10 cellular contexts compared by ENCODE assay signal in genomic region chr16:57372372-57373116, GRCh38. TPM values are rescaled to one million over a fixed set of nuclear protein-coding genes. Genes with fewer than 3 reads are reported as not detected.
A peak's percentile ranks its signal among the peaks of the same experiment; 100 is the strongest.
DNase-seq lines count a peak whose midpoint lies in the region; ATAC-seq and TF ChIP-seq lines count a peak whose summit lies in the region.
"Had no signal": no experiment of that assay in that cellular context is flagged by ENCODE, and none has a peak within 500 bp of the region (broad histone marks: within the 10 kb centered on the region; RNA-seq: fewer than 3 reads in every experiment).

Gene CX3CL1 (plus strand): TSS chr16:57372490. CDS start chr16:57372569, 79 bp downstream.

- DNase-seq in HFFc6 (peak; percentile 21), iPS-NIHi7 (ENCODE audit: extremely low spot score) (peak; percentile 93), immature natural killer cell (no peak)

- H3K9me3 ChIP-seq in skeletal muscle satellite cell (replicated peaks; ENCODE audit: low read length) = no peaks in the 10 kb centered on the region

- H3K27me3 Mint-ChIP-seq in HFFc6 (ENCODE audit: insufficient read depth) (peaks cover 44% of the 10 kb centered on the region), brain (peaks cover 3% of the 10 kb centered on the region), immature natural killer cell (ENCODE audit: low read depth in 3 of 3) (peaks cover 0 to 4% (median 2%) of the 10 kb centered on the region in 3 donors)

- no peak within 1 kb of the TSS for H3K4me3 ChIP-seq in skeletal muscle satellite cell (ENCODE audit: low read length)

- H3K27ac Mint-ChIP-seq in HFFc6 = no peak within 1 kb of the TSS
- peak within 1 kb of the TSS; percentile 84 to 95 (median 87) for H3K27ac Mint-ChIP-seq in brain
- no peak within 1 kb of the TSS for H3K27ac Mint-ChIP-seq in immature natural killer cell
- H3K27ac Mint-ChIP-seq: IgD-negative memory B cell had no signal

- peak within 1 kb of the TSS; percentile 56 for H3K4me2 ChIP-seq in skeletal muscle satellite cell (ENCODE audit: low read length)

- peaks cover 9% of the 10 kb centered on the region for H3K4me1 ChIP-seq in skeletal muscle satellite cell (ENCODE audit: control insufficient read depth, insufficient read depth, low read length)

- H3K4me1 Mint-ChIP-seq in HFFc6 (ENCODE audit: low read depth) = peaks cover 4% of the 10 kb centered on the region
- peaks cover 60% of the 10 kb centered on the region for H3K4me1 Mint-ChIP-seq in brain
- H3K4me1 Mint-ChIP-seq in immature natural killer cell = no peaks in the 10 kb centered on the region

- ATAC-seq in HG03175 (IDR thresholded peaks at IDR 0.05; ENCODE audit: unreplicated experiment) = no peak
- ATAC-seq in HG02571 (IDR thresholded peaks at IDR 0.05; ENCODE audit: unreplicated experiment) = no peak
- no peak for ATAC-seq in GM21723 (IDR thresholded peaks at IDR 0.05; ENCODE audit: unreplicated experiment)

- no peak for TF ChIP-seq CTCF in HFFc6 (IDR thresholded peaks at IDR 0.05)
- TF ChIP-seq CTCF in brain (conservative IDR thresholded peaks at IDR 0.05) = peak in 1 of 2 experiments; percentile 56

- H3K36me3 Mint-ChIP-seq in HFFc6 (ENCODE audit: low read depth) = no peaks in the 10 kb centered on the region
- no peaks in the 10 kb centered on the region for H3K36me3 Mint-ChIP-seq in brain
- H3K36me3 Mint-ChIP-seq in immature natural killer cell = no peaks in the 10 kb centered on the region

- H3K36me3 ChIP-seq in skeletal muscle satellite cell (ENCODE audit: insufficient read depth, low read length) = no peaks in the 10 kb centered on the region

- peaks cover 64% of the 10 kb centered on the region for H3K27me3 ChIP-seq in skeletal muscle satellite cell (ENCODE audit: control insufficient read depth, insufficient read depth, low read length)

- H3K4me3 Mint-ChIP-seq in HFFc6 (no peak within 1 kb of the TSS), brain (peak within 1 kb of the TSS; percentile 80 to 85 (median 83)), immature natural killer cell (no peak within 1 kb of the TSS)
- H3K4me3 Mint-ChIP-seq: IgD-negative memory B cell had no signal

- H3K9ac ChIP-seq in skeletal muscle satellite cell (ENCODE audit: low read depth, low read length) = no peak within 1 kb of the TSS

- H3K9me3 Mint-ChIP-seq in HFFc6 (no peaks in the 10 kb centered on the region), brain (peaks cover 0 to 1% (median 0%) of the 10 kb centered on the region in 5 experiments), immature natural killer cell (no peaks in the 10 kb centered on the region)
- H3K9me3 Mint-ChIP-seq: IgD-negative memory B cell had no signal

RNA-seq across cellular contexts. Expression of gene CX3CL1, which starts in this region (rescaled TPM):
- not detected for total RNA-seq in HFFc6 (2021; fragmentation: NEBNext Ultra II Directional; extraction: Animal tissue kit (Norgen Biotek cat#: 25700))
- polyA plus RNA-seq in brain (ENCODE audit: insufficient read depth, low read depth, low replicate concordance) = 23.2 TPM
- total RNA-seq in skeletal muscle satellite cell (2012; rRNA removed) = not detected in 2 replicates
- polyA plus RNA-seq in immature natural killer cell = not detected
- total RNA-seq: mononuclear cell had no signal
- polyA plus RNA-seq: IgD-negative memory B cell had no signal

Comparison
In these comparisons a context has a peak if more than half of its experiments do, and no peak if none do; other contexts are left out.
1. RNA of gene CX3CL1 (polyA plus RNA-seq): 23.2 TPM in brain (single experiment); not detected in immature natural killer cell; every median in the first group is over 10 times any median in the second.
2. Peak in DNase-seq in HFFc6; RNA of the gene not detected or under 1 TPM.
3. H3K27ac Mint-ChIP-seq: peak in brain (5 of 5); none in HFFc6 (single experiment) and immature natural killer cell (0 of 6).
4. H3K4me3 Mint-ChIP-seq: peak in brain (5 of 5); none in HFFc6 (single experiment) and immature natural killer cell (0 of 5).